ENCODE assay signal across 14 cellular contexts in genomic region chr6:22877946-22878705, GRCh38.
DNase-seq lines count a peak whose midpoint lies in the region; ATAC-seq and TF ChIP-seq lines count a peak whose summit lies in the region.
"Had no signal": no experiment of that assay in that cellular context is flagged by ENCODE, and none has a peak within 500 bp of the region (broad histone marks: within the 10 kb centered on the region; RNA-seq: fewer than 3 reads in every experiment).

No MANE protein-coding gene starts in this region.

- no peak overlapping the region for H3K4ac ChIP-seq in neuronal stem cell (ENCODE audit: low read length)

- TF ChIP-seq CTCF in BJ (IDR thresholded peaks at IDR 0.05; ENCODE audit: insufficient read depth, low read depth, low read length), result no peak
- no peak for TF ChIP-seq CTCF in fibroblast of villous mesenchyme (IDR thresholded peaks at IDR 0.05; ENCODE audit: insufficient read depth, low read depth, low read length)

- peak overlapping the region; percentile 65 for H2AFZ ChIP-seq in neuronal stem cell (ENCODE audit: low read length)

- DNase-seq in BJ (ENCODE audit: low read depth) (peak; percentile 84), fibroblast of villous mesenchyme (ENCODE audit: low read depth) (peak; percentile 92), neuronal stem cell (ENCODE audit: low spot score) (no peak), GF-D8 (lab: John Stamatoyannopoulos, UW) (no peak), left ventricle myocardium superior (no peak)
- no peak for DNase-seq in activated CD4-positive, alpha-beta T cell treated with anti-CD3 and anti-CD28 coated beads, Interleukin-2, amount 50 U/mL, for 4 hours
- no peak for DNase-seq in effector memory CD8-positive, alpha-beta T cell
- DNase-seq: adrenal gland; CD8-positive, alpha-beta T cell; T1000; testis had no signal

- H3K9me3 Mint-ChIP-seq in effector memory CD8-positive, alpha-beta T cell, result peaks cover 0 to 2% of the 10 kb centered on the region in 2 donors

- H3K4me1 Mint-ChIP-seq in effector memory CD8-positive, alpha-beta T cell (ENCODE audit: low read depth in 2 of 2), result no peaks in the 10 kb centered on the region
- H3K4me1 Mint-ChIP-seq: IgD-negative memory B cell had no signal

- no peak overlapping the region for H3K23ac ChIP-seq in neuronal stem cell (ENCODE audit: low read depth, low read length, poor library complexity)

- H3K36me3 ChIP-seq in BJ (ENCODE audit: control insufficient read depth, insufficient read depth, low read length) (no peaks in the 10 kb centered on the region), neuronal stem cell (replicated peaks in 1 of 2; ENCODE audit: control insufficient read depth in 2 of 2, insufficient read depth in 2 of 2, low read length in 2 of 2) (no peaks in the 10 kb centered on the region)
- H3K36me3 ChIP-seq: adrenal gland had no signal

- no peak overlapping the region for H3K18ac ChIP-seq in neuronal stem cell (ENCODE audit: low read length)

- H3K27ac Mint-ChIP-seq in effector memory CD8-positive, alpha-beta T cell, result no peak overlapping the region
- H3K27ac Mint-ChIP-seq: CD8-positive, alpha-beta T cell; IgD-negative memory B cell had no signal

- H2BK12ac ChIP-seq in neuronal stem cell (ENCODE audit: low read length), result no peak overlapping the region

- peaks cover 3 to 35% of the 10 kb centered on the region in 2 donors for H3K4me1 ChIP-seq in neuronal stem cell (ENCODE audit: control insufficient read depth in 2 of 2, insufficient read depth in 1 of 2, low read depth in 1 of 2, low read length in 2 of 2)
- H3K4me1 ChIP-seq: adrenal gland, testis had no signal

- intact Hi-C loops in left ventricle myocardium superior (cut with micrococcal nuclease), result no loop called here

- CTCF ChIA-PET in BJ (lab: Yijun Ruan, JAX), result interaction anchor here (1.7 kb wide), 1 partner anchor 298 kb away, joined by 4 read pairs; no protein-coding TSS in a partner anchor

- no peaks in the 10 kb centered on the region for H3K36me3 Mint-ChIP-seq in effector memory CD8-positive, alpha-beta T cell (ENCODE audit: insufficient read depth)
- H3K36me3 Mint-ChIP-seq: CD8-positive, alpha-beta T cell; IgD-negative memory B cell had no signal

- H3K27me3 Mint-ChIP-seq in effector memory CD8-positive, alpha-beta T cell, result no peaks in the 10 kb centered on the region
- H3K27me3 Mint-ChIP-seq: IgD-negative memory B cell had no signal

- no peak overlapping the region for H3K4me3 Mint-ChIP-seq in effector memory CD8-positive, alpha-beta T cell
- H3K4me3 Mint-ChIP-seq: CD8-positive, alpha-beta T cell; IgD-negative memory B cell had no signal

- no peak overlapping the region for H4K91ac ChIP-seq in neuronal stem cell (ENCODE audit: low read depth, low read length, poor library complexity)

- no peak overlapping the region for H4K8ac ChIP-seq in neuronal stem cell (ENCODE audit: low read depth, low read length)

- no peak overlapping the region for H3K4me2 ChIP-seq in neuronal stem cell (ENCODE audit: insufficient read depth, low read length, poor library complexity, severe bottlenecking)

- no CpG with 5 or more reads among the region's 5 CpGs for WGBS in neuronal stem cell (ENCODE audit: extremely low coverage in 2 of 2, insufficient read length in 2 of 2, insufficient replicate concordance in 1 of 2), 2 donors

- H3K14ac ChIP-seq in neuronal stem cell (ENCODE audit: low read length), result no peak overlapping the region

- H2BK120ac ChIP-seq in neuronal stem cell (ENCODE audit: low read depth, low read length), result no peak overlapping the region

- H2BK5ac ChIP-seq in neuronal stem cell (ENCODE audit: low read length), result no peak overlapping the region

- H3K9me3 ChIP-seq in neuronal stem cell (replicated peaks in 1 of 2; ENCODE audit: control insufficient read depth in 2 of 2, insufficient read depth in 1 of 2, low read depth in 1 of 2, low read length in 2 of 2), result peaks cover 0 to 8% of the 10 kb centered on the region in 2 donors
- H3K9me3 ChIP-seq: adrenal gland, testis had no signal

- H3K27ac ChIP-seq in neuronal stem cell (replicated peaks; ENCODE audit: low read length), result no peak overlapping the region
- H3K27ac ChIP-seq: adrenal gland had no signal

- no peak overlapping the region for H2BK15ac ChIP-seq in neuronal stem cell (ENCODE audit: low read length)

- POLR2A ChIA-PET in BJ (lab: Charles Lee), result interaction anchor here (0.6 kb wide), 1 partner anchor 56 kb away, joined by 3 read pairs; no protein-coding TSS in a partner anchor

- H2AK5ac ChIP-seq in neuronal stem cell (ENCODE audit: low read depth, low read length), result no peak overlapping the region

- H3K27me3 ChIP-seq in BJ (ENCODE audit: control insufficient read depth, insufficient read depth, low read length) (no peaks in the 10 kb centered on the region), neuronal stem cell (ENCODE audit: control insufficient read depth in 3 of 3, insufficient read depth in 3 of 3, low read depth in 1 of 3, low read length in 3 of 3) (no peaks in the 10 kb centered on the region)
- H3K27me3 ChIP-seq: adrenal gland, testis had no signal

- no peak overlapping the region for H3K9ac ChIP-seq in neuronal stem cell (ENCODE audit: low read depth, low read length, poor library complexity)

- peak; percentile 62 for ATAC-seq in SK-N-SH treated with all-trans-retinoic acid at 6 μM for 48 hours
- ATAC-seq in left ventricle myocardium superior, result no peak
- ATAC-seq in effector memory CD8-positive, alpha-beta T cell (replicated peaks), result no peak
- ATAC-seq: CD8-positive, alpha-beta T cell had no signal

- no peaks in the 10 kb centered on the region for H3K79me1 ChIP-seq in neuronal stem cell (ENCODE audit: low read depth, low read length)

- H3K4me3 ChIP-seq in BJ (ENCODE audit: low read depth, low read length), result no peak overlapping the region
- H3K4me3 ChIP-seq in fibroblast of villous mesenchyme (ENCODE audit: low read depth, low read length), result no peak overlapping the region
- H3K4me3 ChIP-seq in neuronal stem cell (ENCODE audit: low read length in 2 of 2), result no peak overlapping the region
- H3K4me3 ChIP-seq: adrenal gland, lung, testis had no signal

TF ChIP-seq in SK-N-SH treated with all-trans-retinoic acid at 6 μM for 48 hours, 23 proteins besides CTCF, POLR2A, EP300 and RAD21:
- TF ChIP-seq TCF4 (CRISPR knock-in tag; IDR thresholded peaks at IDR 0.05; ENCODE audit: borderline replicate concordance), result no peak
- 0 out of 2 replicates have a peak, but pooled peaks have one; percentile 21 for TF ChIP-seq ISL1 (CRISPR knock-in tag; IDR thresholded peaks at IDR 0.05)

Comparison
In these comparisons a context has a peak if more than half of its experiments do, and no peak if none do; other contexts are left out.
1. DNase-seq: peak in BJ (single experiment) and fibroblast of villous mesenchyme (single experiment); none in neuronal stem cell (single experiment), GF-D8 (single experiment), left ventricle myocardium superior (single experiment), activated CD4-positive, alpha-beta T cell treated with anti-CD3 and anti-CD28 coated beads, Interleukin-2, amount 50 U/mL, for 4 hours (0 of 2) and effector memory CD8-positive, alpha-beta T cell (0 of 3).